8 cellular contexts compared by ENCODE assay signal in genomic region chr20:6142348-6142993, GRCh38. TPM values are rescaled to one million over a fixed set of nuclear protein-coding genes. Genes with fewer than 3 reads are reported as not detected.
A peak's percentile ranks its signal among the peaks of the same experiment; 100 is the strongest.
DNase-seq lines count a peak whose midpoint lies in the region.

No MANE protein-coding gene starts in this region.

- no peaks in the 10 kb centered on the region for H3K27me3 ChIP-seq in MG63

- DNase-seq in GM03348 (ENCODE audit: low spot score): peak; percentile 78
- DNase-seq in HCEC 1CT: peak; percentile 25
- peak; percentile 47 for DNase-seq in NCI-H1105 (lab: John Stamatoyannopoulos, UW)
- peak; percentile 15 for DNase-seq in T follicular helper cell (ENCODE audit: low read depth)
- peak; percentile 46 for DNase-seq in cerebellum (ENCODE audit: low spot score)
- DNase-seq in left kidney (ENCODE audit: low read depth, low spot score): peak; percentile 72
- DNase-seq in stimulated activated CD8-positive, alpha-beta memory T cell treated with anti-CD3 and anti-CD28 coated beads, Interleukin-4, amount 100 ng/mL, for 48 hours: peak; percentile 58
- no peak for DNase-seq in MG63

- no peaks in the 10 kb centered on the region for H3K9me3 ChIP-seq in MG63

- H3K4me3 ChIP-seq in MG63: no peak overlapping the region

- no peaks in the 10 kb centered on the region for H3K36me3 ChIP-seq in MG63

RNA-seq across cellular contexts. Expression of gene FERMT1, which starts 19.6 kb away (rescaled TPM):
- 1.1 TPM for total RNA-seq in cerebellum
- 1.5 TPM in 2 replicates for total RNA-seq in MG63 (2014; rRNA removed; shearing (Covaris generic); ENCODE audit: low replicate concordance)
